In genomic region chr7:101507791-101508252, GRCh38 we compare ENCODE assay signal across 8 cellular contexts.
DNase-seq lines count a peak whose midpoint lies in the region; ATAC-seq, FAIRE-seq and TF ChIP-seq lines count a peak whose summit lies in the region.

No MANE protein-coding gene starts in this region.

- no peak for DNase-seq in GM06990 (ENCODE audit: extremely low read depth, insufficient read length)
- peak; percentile 75 to 85 for DNase-seq in NCI-H2081 (lab: John Stamatoyannopoulos, UW)
- DNase-seq in fibroblast of mammary gland (ENCODE audit: low read depth), result peak; percentile 42
- peak; percentile 83 for DNase-seq in retina
- no peak for DNase-seq in central memory CD4-positive, alpha-beta T cell

- ATAC-seq in GM19395 (IDR thresholded peaks at IDR 0.05; ENCODE audit: unreplicated experiment), result no peak

- no peaks in the 10 kb centered on the region for H3K36me3 ChIP-seq in GM06990 (ENCODE audit: control insufficient read depth, insufficient read depth, low read length)

- peaks cover 1% of the 10 kb centered on the region; the same call in 1 of the 2 replicates for H3K27me3 ChIP-seq in GM06990 (replicated peaks; ENCODE audit: control insufficient read depth, insufficient read depth, low read length)

- H3K4me3 ChIP-seq in GM06990 (replicated peaks; ENCODE audit: low read depth, low read length) (no peak overlapping the region), WI38 (ENCODE audit: low read depth, low read length) (no peak overlapping the region), fibroblast of mammary gland (ENCODE audit: control insufficient read depth, low read depth, low read length) (no peak overlapping the region)

- peak; percentile 84 for FAIRE-seq in A204.1 (lab: Jason Lieb, UNC)

- TF ChIP-seq CTCF in GM06990 (IDR thresholded peaks at IDR 0.05; ENCODE audit: insufficient read depth, low read length, poor library complexity, severe bottlenecking) (peak; percentile 78), WI38 (IDR thresholded peaks at IDR 0.05; ENCODE audit: low read depth, low read length) (peak; percentile 47), fibroblast of mammary gland (conservative IDR thresholded peaks at IDR 0.05; ENCODE audit: control insufficient read depth, insufficient read depth, low read depth, low read length) (peak; percentile 58)

Comparison
In these comparisons a context has a peak if more than half of its experiments do, and no peak if none do; other contexts are left out.
1. DNase-seq: peak in NCI-H2081 (2 of 2), fibroblast of mammary gland (single experiment) and retina (single experiment); none in GM06990 (single experiment) and central memory CD4-positive, alpha-beta T cell (single experiment).
2. Peak in every context shown above with its lines, with median percentiles within 50 percentile points of each other: CTCF ChIP-seq.